ENCODE assay signal across 24 cellular contexts in the genomic region with DNA sequence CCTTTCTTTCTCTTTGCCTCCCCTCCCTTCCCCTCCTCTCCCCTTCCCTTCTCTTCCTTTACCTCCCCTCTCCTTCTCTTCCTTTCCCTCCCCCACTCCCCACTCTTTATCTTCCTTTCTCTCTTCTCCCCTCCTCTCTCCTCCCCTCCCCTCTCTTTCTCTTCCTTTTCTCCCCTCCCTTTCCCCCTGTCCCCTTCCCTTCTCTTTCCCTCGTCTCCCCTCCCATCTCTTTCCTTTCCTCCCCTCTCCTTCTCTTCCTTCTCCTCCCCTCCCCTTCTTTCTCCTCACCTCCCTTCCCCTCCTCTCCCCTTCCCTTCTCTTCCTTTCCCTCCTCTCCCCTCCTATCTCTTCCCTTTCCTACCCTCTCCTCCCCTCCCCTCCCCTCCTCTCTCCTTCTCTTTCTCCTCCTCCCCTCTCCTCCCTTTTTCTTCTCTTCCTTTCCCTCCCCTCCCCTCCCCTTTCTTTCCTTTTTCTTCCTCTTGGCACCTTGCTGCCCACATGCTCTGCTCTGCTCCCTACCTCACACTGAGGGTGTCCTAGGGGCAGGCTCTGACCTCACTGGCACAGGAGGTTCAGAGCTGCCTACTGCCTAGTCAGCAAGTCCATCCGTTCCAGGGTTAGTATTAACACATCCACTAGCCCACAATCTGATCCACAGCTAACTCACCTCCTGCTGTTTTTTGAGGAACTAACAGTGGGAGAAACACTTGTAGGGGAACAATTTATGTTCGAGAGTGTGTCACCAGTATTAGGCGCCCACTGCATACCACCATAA.
"Had no signal": no experiment of that assay in that cellular context is flagged by ENCODE, and none has a peak within 500 bp of the region (broad histone marks: within the 10 kb centered on the region; RNA-seq: fewer than 3 reads in every experiment).

No MANE protein-coding gene starts in this region.

- DNase-seq: activated CD4-positive, alpha-beta T cell treated with anti-CD3 and anti-CD28 coated beads for 48 hours; activated CD4-positive, CD25-positive, alpha-beta regulatory T cell; activated CD8-positive, alpha-beta T cell treated with anti-CD3 and anti-CD28 coated beads, Interleukin-2, amount 10 ng/mL, durations not matched to agents 7 days and 5 days; activated naive CD4-positive, alpha-beta T cell treated with anti-CD3 and anti-CD28 coated beads for 36 hours; activated T-cell treated with anti-CD3 and anti-CD28 coated beads, Interleukin-2, amount 50 U/mL, for 24 hours; anterior cingulate cortex; brain microvascular endothelial cell; central memory CD4-positive, alpha-beta T cell; dorsolateral prefrontal cortex; endodermal cell; foreskin keratinocyte; left colon; psoas muscle; sigmoid colon; stimulated activated CD4-positive, alpha-beta T cell treated with anti-CD3 and anti-CD28 coated beads, Interleukin-4, amount 100 ng/mL, for 24 hours; stomach; testis; upper lobe of left lung had no signal

- H3K27ac ChIP-seq: brain microvascular endothelial cell, dorsolateral prefrontal cortex, epithelial cell of prostate, foreskin keratinocyte, hepatocyte, psoas muscle, sigmoid colon, stomach, testis, upper lobe of left lung had no signal

- H3K79me2 ChIP-seq: hepatocyte had no signal

- H3K27me3 ChIP-seq: brain microvascular endothelial cell, dorsolateral prefrontal cortex, foreskin keratinocyte, hepatocyte, sigmoid colon, testis, upper lobe of left lung had no signal

- FAIRE-seq: colon, TTC549 had no signal

- H3K4me2 ChIP-seq: hepatocyte had no signal

- H2AFZ ChIP-seq: hepatocyte had no signal

- H3K9me3 ChIP-seq: psoas muscle, sigmoid colon, stomach, testis, upper lobe of left lung had no signal

- H3K4me3 ChIP-seq: dorsolateral prefrontal cortex, hepatocyte, lung, psoas muscle, sigmoid colon, stomach, testis, upper lobe of left lung had no signal

- H3K4me1 ChIP-seq: foreskin keratinocyte, sigmoid colon, stomach, testis, upper lobe of left lung had no signal

- ATAC-seq: activated CD8-positive, alpha-beta T cell treated with anti-CD3 and anti-CD28 coated beads, Interleukin-2, amount 10 ng/mL, durations not matched to agents 7 days and 5 days; foreskin keratinocyte; left colon; psoas muscle; stimulated activated effector memory CD8-positive, alpha-beta T cell treated with anti-CD3 and anti-CD28 coated beads, Interleukin-12 subunit alpha, Interleukin-12 subunit beta, amount 100 ng/mL, for 72 hours had no signal

- H3K36me3 ChIP-seq: brain microvascular endothelial cell, sigmoid colon, stomach, upper lobe of left lung had no signal
